ENCODE assay signal across 41 cellular contexts in genomic region chr1:147913362-147913761, GRCh38. TPM values are rescaled to one million over a fixed set of nuclear protein-coding genes. Genes with fewer than 3 reads are reported as not detected.
"Had no signal": no experiment of that assay in that cellular context is flagged by ENCODE, and none has a peak within 500 bp of the region (broad histone marks: within the 10 kb centered on the region; RNA-seq: fewer than 3 reads in every experiment).

No MANE protein-coding gene starts in this region.

- ATAC-seq: activated CD4-positive, alpha-beta T cell treated with anti-CD3 and anti-CD28 coated beads for 36 hours; activated CD4-positive, CD25-positive, alpha-beta regulatory T cell treated with anti-CD3 and anti-CD28 coated beads, Interleukin-2, amount 50 U/mL, for 24 hours; activated CD8-positive, alpha-beta memory T cell treated with anti-CD3 and anti-CD28 coated beads, Interleukin-2, amount 10 ng/mL, durations not matched to agents 7 days and 5 days; activated CD8-positive, alpha-beta T cell treated with anti-CD3 and anti-CD28 coated beads, Interleukin-2, amount 10 ng/mL, durations not matched to agents 7 days and 5 days; activated naive CD4-positive, alpha-beta T cell treated with anti-CD3 and anti-CD28 coated beads, Interleukin-2, amount 50 U/mL, for 72 hours; activated T-cell treated with anti-CD3 and anti-CD28 coated beads, Interleukin-2, amount 50 U/mL, for 72 hours; activated T-helper 17 cell treated with anti-CD3 and anti-CD28 coated beads, Interleukin-2, amount 50 U/mL, for 72 hours; body of pancreas; T-helper 17 cell; WTC11 had no signal

- H3K4me3 Mint-ChIP-seq: activated CD4-positive, alpha-beta memory T cell treated with anti-CD3 and anti-CD28 coated beads, Interleukin-2, amount 10 ng/mL, durations not matched to agents 7 days and 5 days; activated CD4-positive, alpha-beta T cell treated with anti-CD3 and anti-CD28 coated beads for 36 hours; activated CD4-positive, alpha-beta T cell treated with anti-CD3 and anti-CD28 coated beads, Interleukin-2, amount 10 ng/mL, durations not matched to agents 7 days and 5 days; activated CD8-positive, alpha-beta memory T cell treated with anti-CD3 and anti-CD28 coated beads, Interleukin-2, amount 10 ng/mL, durations not matched to agents 7 days and 5 days; activated CD8-positive, alpha-beta T cell treated with anti-CD3 and anti-CD28 coated beads, Interleukin-2, amount 10 ng/mL, durations not matched to agents 7 days and 5 days; activated naive CD4-positive, alpha-beta T cell treated with anti-CD3 and anti-CD28 coated beads for 36 hours; activated naive CD8-positive, alpha-beta T cell treated with anti-CD3 and anti-CD28 coated beads for 36 hours; activated T-cell treated with anti-CD3 and anti-CD28 coated beads, Interleukin-2, amount 50 U/mL, for 24 hours; activated T-cell treated with anti-CD3 and anti-CD28 coated beads, Interleukin-2, amount 50 U/mL, for 72 hours; activated T-helper 1 cell treated with anti-CD3 and anti-CD28 coated beads, Interleukin-12 subunit alpha, Interleukin-12 subunit beta, Interleukin-2, Interleukin-4 antibody, amounts not matched to agents 30 ng/mL and 10 ng/mL and 1 ng/mL, durations not matched to agents 14 hours and 24 hours and 36 hours; activated T-helper 17 cell treated with anti-CD3 and anti-CD28 coated beads, Interleukin-2, amount 50 U/mL, for 72 hours; T-helper 17 cell; WTC11 had no signal

- H3K27ac ChIP-seq: adrenal gland, body of pancreas, brain microvascular endothelial cell, breast epithelium, VCaP had no signal

- H3K4me1 ChIP-seq: adrenal gland, body of pancreas, breast epithelium had no signal

- DNase-seq: activated CD4-positive, alpha-beta memory T cell treated with anti-CD3 and anti-CD28 coated beads, Interleukin-2, amount 10 ng/mL, durations not matched to agents 7 days and 5 days; activated CD4-positive, alpha-beta T cell treated with anti-CD3 and anti-CD28 coated beads for 1 hour; activated CD4-positive, alpha-beta T cell treated with anti-CD3 and anti-CD28 coated beads for 36 hours; activated CD4-positive, alpha-beta T cell treated with anti-CD3 and anti-CD28 coated beads for 48 hours; activated CD4-positive, alpha-beta T cell treated with anti-CD3 and anti-CD28 coated beads, Interleukin-2, amount 10 ng/mL, durations not matched to agents 7 days and 5 days; activated CD4-positive, alpha-beta T cell treated with anti-CD3 and anti-CD28 coated beads, Interleukin-2, amount 50 U/mL, for 48 hours; activated CD4-positive, CD25-positive, alpha-beta regulatory T cell; activated CD8-positive, alpha-beta memory T cell treated with anti-CD3 and anti-CD28 coated beads for 24 hours; activated CD8-positive, alpha-beta memory T cell treated with anti-CD3 and anti-CD28 coated beads, Interleukin-2, amount 10 ng/mL, durations not matched to agents 7 days and 5 days; activated CD8-positive, alpha-beta memory T cell treated with anti-CD3 and anti-CD28 coated beads, Interleukin-2, amount 50 U/mL, for 48 hours; activated CD8-positive, alpha-beta T cell treated with anti-CD3 and anti-CD28 coated beads, Interleukin-2, amount 10 ng/mL, durations not matched to agents 7 days and 5 days; activated effector memory CD4-positive, alpha-beta T cell treated with anti-CD3 and anti-CD28 coated beads, Interleukin-2, amount 50 U/mL, for 16 hours; activated gamma-delta T cell treated with Interleukin-2 at 50 U/mL for 16 hours; activated naive CD4-positive, alpha-beta T cell; activated naive CD4-positive, alpha-beta T cell treated with anti-CD3 and anti-CD28 coated beads for 36 hours; activated naive CD4-positive, alpha-beta T cell treated with anti-CD3 and anti-CD28 coated beads, Interleukin-2, amount 50 U/mL, for 16 hours; activated naive CD8-positive, alpha-beta T cell treated with anti-CD3 and anti-CD28 coated beads for 36 hours; activated T-cell treated with anti-CD3 and anti-CD28 coated beads, Interleukin-2, amount 50 U/mL, for 24 hours; activated T-cell treated with anti-CD3 and anti-CD28 coated beads, Interleukin-2, amount 50 U/mL, for 72 hours; adrenal gland; amniotic stem cell; aorta; body of pancreas; brain microvascular endothelial cell; central memory CD4-positive, alpha-beta T cell; T-helper 17 cell; T-helper 9 cell had no signal

- H3K9me3 Mint-ChIP-seq: activated CD4-positive, alpha-beta memory T cell treated with anti-CD3 and anti-CD28 coated beads, Interleukin-2, amount 10 ng/mL, durations not matched to agents 7 days and 5 days; activated CD4-positive, alpha-beta T cell treated with anti-CD3 and anti-CD28 coated beads, Interleukin-2, amount 10 ng/mL, durations not matched to agents 7 days and 5 days; activated naive CD4-positive, alpha-beta T cell treated with anti-CD3 and anti-CD28 coated beads for 36 hours; activated naive CD4-positive, alpha-beta T cell treated with anti-CD3 and anti-CD28 coated beads, Interleukin-2, amount 50 U/mL, for 72 hours; activated naive CD8-positive, alpha-beta T cell treated with anti-CD3 and anti-CD28 coated beads for 36 hours; activated T-cell treated with anti-CD3 and anti-CD28 coated beads, Interleukin-2, amount 50 U/mL, for 24 hours; activated T-cell treated with anti-CD3 and anti-CD28 coated beads, Interleukin-2, amount 50 U/mL, for 72 hours; activated T-helper 1 cell treated with anti-CD3 and anti-CD28 coated beads, Interleukin-12 subunit alpha, Interleukin-12 subunit beta, Interleukin-2, Interleukin-4 antibody, amounts not matched to agents 30 ng/mL and 10 ng/mL and 1 ng/mL, durations not matched to agents 14 hours and 24 hours and 36 hours; activated T-helper 17 cell treated with anti-CD3 and anti-CD28 coated beads, Interleukin-2, amount 50 U/mL, for 72 hours; WTC11 had no signal

- FAIRE-seq: astrocyte, colon, TTC549 had no signal

- H3K27ac Mint-ChIP-seq: activated CD4-positive, alpha-beta memory T cell treated with anti-CD3 and anti-CD28 coated beads, Interleukin-2, amount 10 ng/mL, durations not matched to agents 7 days and 5 days; activated CD4-positive, alpha-beta T cell treated with anti-CD3 and anti-CD28 coated beads for 36 hours; activated CD4-positive, alpha-beta T cell treated with anti-CD3 and anti-CD28 coated beads, Interleukin-2, amount 10 ng/mL, durations not matched to agents 7 days and 5 days; activated CD8-positive, alpha-beta memory T cell treated with anti-CD3 and anti-CD28 coated beads, Interleukin-2, amount 10 ng/mL, durations not matched to agents 7 days and 5 days; activated CD8-positive, alpha-beta T cell treated with anti-CD3 and anti-CD28 coated beads, Interleukin-2, amount 10 ng/mL, durations not matched to agents 7 days and 5 days; activated naive CD4-positive, alpha-beta T cell treated with anti-CD3 and anti-CD28 coated beads for 36 hours; activated naive CD4-positive, alpha-beta T cell treated with anti-CD3 and anti-CD28 coated beads, Interleukin-2, amount 50 U/mL, for 72 hours; activated naive CD8-positive, alpha-beta T cell treated with anti-CD3 and anti-CD28 coated beads for 36 hours; activated T-cell treated with anti-CD3 and anti-CD28 coated beads, Interleukin-2, amount 50 U/mL, for 24 hours; activated T-cell treated with anti-CD3 and anti-CD28 coated beads, Interleukin-2, amount 50 U/mL, for 72 hours; activated T-helper 1 cell treated with anti-CD3 and anti-CD28 coated beads, Interleukin-12 subunit alpha, Interleukin-12 subunit beta, Interleukin-2, Interleukin-4 antibody, amounts not matched to agents 30 ng/mL and 10 ng/mL and 1 ng/mL, durations not matched to agents 14 hours and 24 hours and 36 hours; activated T-helper 17 cell treated with anti-CD3 and anti-CD28 coated beads, Interleukin-2, amount 50 U/mL, for 72 hours; T-helper 17 cell; WTC11 had no signal

- H3K36me3 Mint-ChIP-seq: activated CD8-positive, alpha-beta memory T cell treated with anti-CD3 and anti-CD28 coated beads, Interleukin-2, amount 10 ng/mL, durations not matched to agents 7 days and 5 days; activated naive CD4-positive, alpha-beta T cell treated with anti-CD3 and anti-CD28 coated beads, Interleukin-2, amount 50 U/mL, for 72 hours; activated naive CD8-positive, alpha-beta T cell treated with anti-CD3 and anti-CD28 coated beads for 36 hours; WTC11 had no signal

- H3K36me3 ChIP-seq: adrenal gland, brain microvascular endothelial cell, breast epithelium had no signal

- H3K4me1 Mint-ChIP-seq: activated CD4-positive, alpha-beta memory T cell treated with anti-CD3 and anti-CD28 coated beads, Interleukin-2, amount 10 ng/mL, durations not matched to agents 7 days and 5 days; activated CD4-positive, alpha-beta T cell treated with anti-CD3 and anti-CD28 coated beads for 36 hours; activated CD4-positive, alpha-beta T cell treated with anti-CD3 and anti-CD28 coated beads, Interleukin-2, amount 10 ng/mL, durations not matched to agents 7 days and 5 days; activated CD8-positive, alpha-beta memory T cell treated with anti-CD3 and anti-CD28 coated beads, Interleukin-2, amount 10 ng/mL, durations not matched to agents 7 days and 5 days; activated naive CD8-positive, alpha-beta T cell treated with anti-CD3 and anti-CD28 coated beads for 36 hours; T-helper 17 cell; WTC11 had no signal

- H3K9me3 ChIP-seq: adrenal gland, body of pancreas, breast epithelium had no signal

- H3K27me3 ChIP-seq: adrenal gland, body of pancreas, brain microvascular endothelial cell, breast epithelium had no signal

- H3K4me3 ChIP-seq: adrenal gland, body of pancreas, breast epithelium had no signal

RNA-seq across cellular contexts. Expression of gene GJA8, which starts 10.8 kb away (rescaled TPM):
- total RNA-seq: activated CD4-positive, alpha-beta memory T cell treated with anti-CD3 and anti-CD28 coated beads, Interleukin-2, amount 10 ng/mL, durations not matched to agents 7 days and 5 days; activated CD4-positive, alpha-beta T cell treated with anti-CD3 and anti-CD28 coated beads for 36 hours; activated CD4-positive, alpha-beta T cell treated with anti-CD3 and anti-CD28 coated beads, Interleukin-2, amount 10 ng/mL, durations not matched to agents 7 days and 5 days; activated CD8-positive, alpha-beta memory T cell treated with anti-CD3 and anti-CD28 coated beads, Interleukin-2, amount 10 ng/mL, durations not matched to agents 7 days and 5 days; activated CD8-positive, alpha-beta T cell treated with anti-CD3 and anti-CD28 coated beads, Interleukin-2, amount 10 ng/mL, durations not matched to agents 7 days and 5 days; activated naive CD4-positive, alpha-beta T cell treated with anti-CD3 and anti-CD28 coated beads for 36 hours; activated naive CD4-positive, alpha-beta T cell treated with anti-CD3 and anti-CD28 coated beads, Interleukin-2, amount 50 U/mL, for 72 hours; activated naive CD8-positive, alpha-beta T cell treated with anti-CD3 and anti-CD28 coated beads for 36 hours; activated T-cell treated with anti-CD3 and anti-CD28 coated beads, Interleukin-2, amount 50 U/mL, for 72 hours; activated T-helper 1 cell treated with anti-CD3 and anti-CD28 coated beads, Interleukin-12 subunit alpha, Interleukin-12 subunit beta, Interleukin-2, Interleukin-4 antibody, amounts not matched to agents 30 ng/mL and 10 ng/mL and 1 ng/mL, durations not matched to agents 14 hours and 24 hours and 36 hours; activated T-helper 17 cell treated with anti-CD3 and anti-CD28 coated beads, Interleukin-2, amount 50 U/mL, for 72 hours; adrenal gland; aorta; astrocyte; body of pancreas; breast epithelium; cardiac septum; cerebellum; T-helper 1 cell treated with Interleukin-12 subunit alpha and Interleukin-12 subunit beta and Interleukin-4 antibody, amounts not matched to agents 30 ng/mL and 1 ng/mL, for 36 hours; T-helper 17 cell; T-helper 2 cell treated with Interferon-gamma antibody and Interleukin-4, amounts not matched to agents 100 ng/mL and 5 ng/mL, for 36 hours; WTC11 had no signal
- polyA plus RNA-seq: adrenal gland, aorta had no signal
